ENCODE assay signal across 22 cellular contexts in the genomic region with DNA sequence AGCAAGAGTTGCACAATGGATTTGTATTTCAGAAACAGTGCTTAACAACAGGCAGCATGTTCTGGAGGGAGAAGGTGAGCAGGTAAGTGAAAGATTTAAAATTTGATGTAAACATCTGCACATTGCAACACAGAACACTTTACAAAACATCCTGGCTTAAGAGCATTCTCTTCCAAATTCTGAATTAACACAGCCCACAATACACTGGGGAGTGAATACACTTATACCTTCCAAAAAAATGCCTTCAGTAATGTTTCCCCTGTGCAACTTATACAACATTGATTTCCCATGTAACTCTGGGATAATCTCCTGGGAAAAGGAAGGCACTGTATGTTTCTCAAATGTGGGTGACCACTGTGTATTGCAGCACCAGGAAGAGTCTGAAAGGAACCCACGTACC.
DNase-seq lines count a peak whose midpoint lies in the region; ATAC-seq, FAIRE-seq and TF ChIP-seq lines count a peak whose summit lies in the region.
"Had no signal": no experiment of that assay in that cellular context is flagged by ENCODE, and none has a peak within 500 bp of the region (broad histone marks: within the 10 kb centered on the region; RNA-seq: fewer than 3 reads in every experiment).

No MANE protein-coding gene starts in this region.

- ATAC-seq in WTC11: no peak
- no peak for ATAC-seq in omental fat pad (ENCODE audit: low FRiP score)
- no peak for ATAC-seq in pancreas
- ATAC-seq: gastrocnemius medialis, K562 had no signal

- no peaks in the 10 kb centered on the region for H3K27me3 ChIP-seq in left ventricle myocardium inferior (ENCODE audit: low read depth)
- no peaks in the 10 kb centered on the region for H3K27me3 ChIP-seq in right atrium auricular region
- no peaks in the 10 kb centered on the region for H3K27me3 ChIP-seq in pancreas
- H3K27me3 ChIP-seq: brain microvascular endothelial cell, gastrocnemius medialis, neutrophil, tibial artery had no signal

- peaks cover 3% of the 10 kb centered on the region; the same call in 1 of the 2 replicates for H3K36me3 Mint-ChIP-seq in WTC11
- H3K36me3 Mint-ChIP-seq in glutamatergic neuron (ENCODE audit: unreplicated experiment): peaks cover 4% of the 10 kb centered on the region
- peaks cover 33% of the 10 kb centered on the region for H3K36me3 Mint-ChIP-seq in type B pancreatic cell

- POLR2A ChIA-PET in WTC11 (lab: Charles Lee): no interaction called here

- 62 to 73% methylated on average over 1 of the region's 1 CpG for WGBS in pancreas, 2 donors

- H3K27ac Mint-ChIP-seq in WTC11 (peak overlapping the region; percentile 16; the same call in 1 of the 2 replicates), glutamatergic neuron (ENCODE audit: unreplicated experiment) (peak overlapping the region; percentile 21), type B pancreatic cell (peak overlapping the region; percentile 14)
- H3K27ac Mint-ChIP-seq: activated naive CD4-positive, alpha-beta T cell treated with anti-CD3 and anti-CD28 coated beads, Interleukin-2, amount 10 ng/mL, durations not matched to agents 7 days and 5 days; mesothelial cell of epicardium had no signal

- CTCF ChIA-PET in WTC11 (lab: Charles Lee): no interaction called here

- H3K4me3 ChIP-seq in left ventricle myocardium inferior (no peak overlapping the region), right atrium auricular region (no peak overlapping the region), pancreas (no peak overlapping the region)
- H3K4me3 ChIP-seq: gastrocnemius medialis, K562, tibial artery had no signal

- no peak for FAIRE-seq in pancreas (lab: Jason Lieb, UNC)
- FAIRE-seq: K562 had no signal

- H3K4me3 Mint-ChIP-seq in WTC11 (no peak overlapping the region), glutamatergic neuron (ENCODE audit: unreplicated experiment) (no peak overlapping the region), type B pancreatic cell (no peak overlapping the region)
- H3K4me3 Mint-ChIP-seq: activated naive CD4-positive, alpha-beta T cell treated with anti-CD3 and anti-CD28 coated beads, Interleukin-2, amount 10 ng/mL, durations not matched to agents 7 days and 5 days; mesothelial cell of epicardium had no signal

- intact Hi-C loops in left ventricle myocardium inferior (cut with micrococcal nuclease) (no loop called here), pancreas (cut with DNase I) (no loop called here)

- H3K4me1 ChIP-seq in left ventricle myocardium inferior (peaks cover 81% of the 10 kb centered on the region), right atrium auricular region (peaks cover 0 to 58% of the 10 kb centered on the region in 2 donors), pancreas (no peaks in the 10 kb centered on the region)

- no peaks in the 10 kb centered on the region for H3K9me3 Mint-ChIP-seq in WTC11
- H3K9me3 Mint-ChIP-seq in glutamatergic neuron (ENCODE audit: unreplicated experiment): peaks cover 5% of the 10 kb centered on the region
- H3K9me3 Mint-ChIP-seq in type B pancreatic cell: no peaks in the 10 kb centered on the region
- H3K9me3 Mint-ChIP-seq: activated naive CD4-positive, alpha-beta T cell treated with anti-CD3 and anti-CD28 coated beads, Interleukin-2, amount 10 ng/mL, durations not matched to agents 7 days and 5 days had no signal

- H3K27me3 Mint-ChIP-seq in WTC11 (ENCODE audit: low read depth) (no peaks in the 10 kb centered on the region), glutamatergic neuron (ENCODE audit: unreplicated experiment) (peaks cover 3% of the 10 kb centered on the region), type B pancreatic cell (no peaks in the 10 kb centered on the region)
- H3K27me3 Mint-ChIP-seq: activated naive CD4-positive, alpha-beta T cell treated with anti-CD3 and anti-CD28 coated beads, Interleukin-2, amount 10 ng/mL, durations not matched to agents 7 days and 5 days had no signal

- H3K36me3 ChIP-seq in left ventricle myocardium inferior (no peaks in the 10 kb centered on the region), right atrium auricular region (no peaks in the 10 kb centered on the region), pancreas (no peaks in the 10 kb centered on the region)
- H3K36me3 ChIP-seq: brain microvascular endothelial cell, gastrocnemius medialis, neutrophil, tibial artery had no signal

- H3K27ac ChIP-seq in left ventricle myocardium inferior (replicated peaks): peak overlapping the region; percentile 83
- no peak overlapping the region for H3K27ac ChIP-seq in right atrium auricular region
- no peak overlapping the region for H3K27ac ChIP-seq in pancreas
- H3K27ac ChIP-seq: brain microvascular endothelial cell, neutrophil, tibial artery had no signal

- TF ChIP-seq CTCF in left ventricle myocardium inferior (IDR thresholded peaks at IDR 0.05; ENCODE audit: borderline replicate concordance) (no peak), right atrium auricular region (IDR thresholded peaks at IDR 0.05) (no peak), WTC11 (IDR thresholded peaks at IDR 0.05) (no peak), glutamatergic neuron (IDR thresholded peaks at IDR 0.05; ENCODE audit: partially characterized antibody, unreplicated experiment) (no peak), type B pancreatic cell (conservative IDR thresholded peaks at IDR 0.05) (no peak), omental fat pad (IDR thresholded peaks at IDR 0.05) (no peak), pancreas (IDR thresholded peaks at IDR 0.05) (no peak)

- DNase-seq in left ventricle myocardium inferior (no peak), right atrium auricular region (ENCODE audit: low spot score) (no peak), WTC11 (ENCODE audit: low spot score) (no peak), glutamatergic neuron (no peak), type B pancreatic cell (ENCODE audit: extremely low spot score, unreplicated experiment) (no peak), omental fat pad (ENCODE audit: low spot score) (no peak), pancreas (no peak)
- DNase-seq: activated naive CD4-positive, alpha-beta T cell treated with anti-CD3 and anti-CD28 coated beads, Interleukin-2, amount 10 ng/mL, durations not matched to agents 7 days and 5 days; brain microvascular endothelial cell; Calu3; EL; gastrocnemius medialis; left cardiac atrium; NCI-H1694; PC-3; retina; stimulated activated CD4-positive, alpha-beta T cell treated with anti-CD3 and anti-CD28 coated beads, Interleukin-15, amount 100 ng/mL, for 24 hours; T-helper 2 cell; tibial artery had no signal

- H3K9me3 ChIP-seq in left ventricle myocardium inferior (replicated peaks) (no peaks in the 10 kb centered on the region), right atrium auricular region (no peaks in the 10 kb centered on the region), pancreas (no peaks in the 10 kb centered on the region)
- H3K9me3 ChIP-seq: gastrocnemius medialis, neutrophil, tibial artery had no signal

- H3K4me1 Mint-ChIP-seq in WTC11 (peaks cover 49% of the 10 kb centered on the region), glutamatergic neuron (ENCODE audit: low read depth, unreplicated experiment) (peaks cover 40% of the 10 kb centered on the region), type B pancreatic cell (ENCODE audit: unreplicated experiment) (peaks cover 36% of the 10 kb centered on the region)

TF ChIP-seq in WTC11, 78 proteins besides CTCF, POLR2A, EP300 and RAD21 (continues in another document):
- TF ChIP-seq CBFB (CRISPR knock-in tag; IDR thresholded peaks at IDR 0.05; ENCODE audit: low read depth): no peak
- TF ChIP-seq ZNF263 (CRISPR knock-in tag; IDR thresholded peaks at IDR 0.05; ENCODE audit: low read depth): no peak
- TF ChIP-seq, protein P1, sequence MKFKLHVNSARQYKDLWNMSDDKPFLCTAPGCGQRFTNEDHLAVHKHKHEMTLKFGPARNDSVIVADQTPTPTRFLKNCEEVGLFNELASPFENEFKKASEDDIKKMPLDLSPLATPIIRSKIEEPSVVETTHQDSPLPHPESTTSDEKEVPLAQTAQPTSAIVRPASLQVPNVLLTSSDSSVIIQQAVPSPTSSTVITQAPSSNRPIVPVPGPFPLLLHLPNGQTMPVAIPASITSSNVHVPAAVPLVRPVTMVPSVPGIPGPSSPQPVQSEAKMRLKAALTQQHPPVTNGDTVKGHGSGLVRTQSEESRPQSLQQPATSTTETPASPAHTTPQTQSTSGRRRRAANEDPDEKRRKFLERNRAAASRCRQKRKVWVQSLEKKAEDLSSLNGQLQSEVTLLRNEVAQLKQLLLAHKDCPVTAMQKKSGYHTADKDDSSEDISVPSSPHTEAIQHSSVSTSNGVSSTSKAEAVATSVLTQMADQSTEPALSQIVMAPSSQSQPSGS (CRISPR knock-in tag; IDR thresholded peaks at IDR 0.05; ENCODE audit: borderline replicate concordance, low read depth): no peak
- no peak for TF ChIP-seq ZNF396 (CRISPR knock-in tag; IDR thresholded peaks at IDR 0.05; ENCODE audit: borderline replicate concordance)
- no peak for TF ChIP-seq SMAD4 (CRISPR knock-in tag; IDR thresholded peaks at IDR 0.05)
- no peak for TF ChIP-seq GTF2I (CRISPR knock-in tag; conservative IDR thresholded peaks at IDR 0.05)
- TF ChIP-seq, protein P2, sequence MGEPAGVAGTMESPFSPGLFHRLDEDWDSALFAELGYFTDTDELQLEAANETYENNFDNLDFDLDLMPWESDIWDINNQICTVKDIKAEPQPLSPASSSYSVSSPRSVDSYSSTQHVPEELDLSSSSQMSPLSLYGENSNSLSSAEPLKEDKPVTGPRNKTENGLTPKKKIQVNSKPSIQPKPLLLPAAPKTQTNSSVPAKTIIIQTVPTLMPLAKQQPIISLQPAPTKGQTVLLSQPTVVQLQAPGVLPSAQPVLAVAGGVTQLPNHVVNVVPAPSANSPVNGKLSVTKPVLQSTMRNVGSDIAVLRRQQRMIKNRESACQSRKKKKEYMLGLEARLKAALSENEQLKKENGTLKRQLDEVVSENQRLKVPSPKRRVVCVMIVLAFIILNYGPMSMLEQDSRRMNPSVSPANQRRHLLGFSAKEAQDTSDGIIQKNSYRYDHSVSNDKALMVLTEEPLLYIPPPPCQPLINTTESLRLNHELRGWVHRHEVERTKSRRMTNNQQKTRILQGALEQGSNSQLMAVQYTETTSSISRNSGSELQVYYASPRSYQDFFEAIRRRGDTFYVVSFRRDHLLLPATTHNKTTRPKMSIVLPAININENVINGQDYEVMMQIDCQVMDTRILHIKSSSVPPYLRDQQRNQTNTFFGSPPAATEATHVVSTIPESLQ (CRISPR knock-in tag; IDR thresholded peaks at IDR 0.05): no peak
